11 cellular contexts compared by ENCODE assay signal in the genomic region with DNA sequence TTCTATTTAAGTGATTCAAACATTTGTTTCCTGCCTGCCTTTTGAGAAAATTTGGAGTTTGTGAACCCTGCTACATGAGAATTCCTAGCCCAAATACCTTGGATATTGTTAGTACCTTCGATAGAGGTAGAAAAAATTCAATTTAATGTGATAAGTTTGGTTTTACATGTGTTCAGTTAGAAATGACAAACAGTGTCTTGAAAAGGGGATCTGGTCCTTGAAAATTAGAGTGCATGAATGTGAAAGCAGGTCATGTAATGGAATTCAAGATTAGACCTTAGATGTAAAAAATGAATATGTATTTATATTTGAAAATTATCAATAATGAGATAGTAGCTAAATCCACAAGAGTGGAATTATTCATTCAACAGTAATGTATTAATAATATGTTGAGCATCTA.
DNase-seq lines count a peak whose midpoint lies in the region; ATAC-seq lines count a peak whose summit lies in the region.
"Had no signal": no experiment of that assay in that cellular context is flagged by ENCODE, and none has a peak within 500 bp of the region (broad histone marks: within the 10 kb centered on the region; RNA-seq: fewer than 3 reads in every experiment).

No MANE protein-coding gene starts in this region.

- no peaks in the 10 kb centered on the region for H3K9me3 Mint-ChIP-seq in activated naive CD8-positive, alpha-beta T cell treated with anti-CD3 and anti-CD28 coated beads, Interleukin-2, amount 10 ng/mL, durations not matched to agents 7 days and 5 days

- no peak overlapping the region for H3K4me3 Mint-ChIP-seq in activated naive CD8-positive, alpha-beta T cell treated with anti-CD3 and anti-CD28 coated beads, Interleukin-2, amount 10 ng/mL, durations not matched to agents 7 days and 5 days

- peaks cover 10% of the 10 kb centered on the region for H3K4me1 Mint-ChIP-seq in activated naive CD8-positive, alpha-beta T cell treated with anti-CD3 and anti-CD28 coated beads, Interleukin-2, amount 10 ng/mL, durations not matched to agents 7 days and 5 days

- DNase-seq in activated naive CD8-positive, alpha-beta T cell treated with anti-CD3 and anti-CD28 coated beads, Interleukin-2, amount 10 ng/mL, durations not matched to agents 7 days and 5 days = no peak
- DNase-seq in HuH-7.5 (ENCODE audit: low spot score) = no peak
- DNase-seq in putamen (ENCODE audit: low spot score) = no peak
- no peak for DNase-seq in activated effector memory CD4-positive, alpha-beta T cell treated with Interleukin-2 at 50 U/mL for 16 hours
- no peak for DNase-seq in NCI-H1417 treated with DMSO at 0.1 percent for 48 hours (lab: John Stamatoyannopoulos, UW)
- DNase-seq: midbrain, NCI-H1105, sigmoid colon had no signal

- ATAC-seq in GM18519 (IDR thresholded peaks at IDR 0.05; ENCODE audit: low FRiP score, unreplicated experiment) (peak; percentile 18), GM21390 (IDR thresholded peaks at IDR 0.05; ENCODE audit: unreplicated experiment) (peak; percentile 16), HG03064 (IDR thresholded peaks at IDR 0.05; ENCODE audit: low read depth, unreplicated experiment) (peak; percentile 22)
- ATAC-seq in activated naive CD8-positive, alpha-beta T cell treated with anti-CD3 and anti-CD28 coated beads, Interleukin-2, amount 10 ng/mL, durations not matched to agents 7 days and 5 days (ENCODE audit: low read depth) = no peak

- H3K27ac Mint-ChIP-seq in activated naive CD8-positive, alpha-beta T cell treated with anti-CD3 and anti-CD28 coated beads, Interleukin-2, amount 10 ng/mL, durations not matched to agents 7 days and 5 days = peak overlapping the region; percentile 23

- POLR2A ChIA-PET in activated naive CD8-positive, alpha-beta T cell treated with anti-CD3 and anti-CD28 coated beads, Interleukin-2, amount 10 ng/mL, durations not matched to agents 7 days and 5 days (lab: Charles Lee) = no interaction called here

- no peaks in the 10 kb centered on the region for H3K27me3 Mint-ChIP-seq in activated naive CD8-positive, alpha-beta T cell treated with anti-CD3 and anti-CD28 coated beads, Interleukin-2, amount 10 ng/mL, durations not matched to agents 7 days and 5 days

- peaks cover 18% of the 10 kb centered on the region for H3K36me3 Mint-ChIP-seq in activated naive CD8-positive, alpha-beta T cell treated with anti-CD3 and anti-CD28 coated beads, Interleukin-2, amount 10 ng/mL, durations not matched to agents 7 days and 5 days
